Comparison of ENCODE assay signal across 33 cellular contexts in genomic region chr2:236281423-236281822, GRCh38. TPM values are rescaled to one million over a fixed set of nuclear protein-coding genes. Genes with fewer than 3 reads are reported as not detected.
"Had no signal": no experiment of that assay in that cellular context is flagged by ENCODE, and none has a peak within 500 bp of the region (broad histone marks: within the 10 kb centered on the region; RNA-seq: fewer than 3 reads in every experiment).

No MANE protein-coding gene starts in this region.

- H3K36me3 ChIP-seq: neural progenitor cell, ovary, right lobe of liver, sigmoid colon, stomach, tibial artery, transverse colon, upper lobe of right lung, uterus had no signal

- DNase-seq: natural killer cell; occipital lobe; ovary; posterior cingulate gyrus; psoas muscle; right cardiac atrium; right lobe of liver; sigmoid colon; small intestine; stimulated activated CD4-positive, alpha-beta T cell treated with anti-CD3 and anti-CD28 coated beads, Interleukin-15, amount 100 ng/mL, for 24 hours; stimulated activated CD4-positive, alpha-beta T cell treated with anti-CD3 and anti-CD28 coated beads, Interleukin-2, amount 100 ng/mL, for 24 hours; stimulated activated CD4-positive, alpha-beta T cell treated with anti-CD3 and anti-CD28 coated beads, Interleukin-2, amount 100 ng/mL, for 48 hours; stimulated activated CD4-positive, alpha-beta T cell treated with anti-CD3 and anti-CD28 coated beads, Interleukin-4, amount 100 ng/mL, for 24 hours; stimulated activated naive B cell treated with anti-CD40 and anti-IgM and Interleukin-4, amounts not matched to agents 10 μg/mL and 1 μg/mL and 100 μg/mL, for 72 hours; stimulated activated naive CD4-positive, alpha-beta T cell treated with Interleukin-2 at 50 U/mL for 16 hours; stomach; tibial artery; transverse colon; upper lobe of right lung; uterus had no signal

- H2AFZ ChIP-seq: neural progenitor cell, parathyroid adenoma had no signal

- H3K27me3 ChIP-seq: neural progenitor cell, ovary, right lobe of liver, stomach, tibial artery, transverse colon, upper lobe of right lung, uterus had no signal

- ATAC-seq: natural killer cell; psoas muscle; right cardiac atrium; right lobe of liver; stimulated activated effector memory CD8-positive, alpha-beta T cell treated with anti-CD3 and anti-CD28 coated beads, Interleukin-12 subunit alpha, Interleukin-12 subunit beta, amount 100 ng/mL, for 72 hours; stimulated activated naive B cell treated with anti-CD40 and anti-IgM and Interleukin-4, amounts not matched to agents 10 μg/mL and 1 μg/mL and 100 μg/mL, for 72 hours; upper lobe of right lung had no signal

- H3K4me3 Mint-ChIP-seq: natural killer cell; nephron; neural progenitor cell; stimulated activated effector memory CD8-positive, alpha-beta T cell treated with anti-CD3 and anti-CD28 coated beads, Interleukin-12 subunit alpha, Interleukin-12 subunit beta, amount 100 ng/mL, for 72 hours; stimulated activated naive B cell treated with anti-CD40 and anti-IgM and Interleukin-4, amounts not matched to agents 10 μg/mL and 1 μg/mL and 100 μg/mL, for 72 hours; stimulated activated naive CD8-positive, alpha-beta T cell treated with anti-CD3 and anti-CD28 coated beads, Interleukin-15, Interleukin-2, amounts not matched to agents 100 ng/mL and 50 ng/mL, for 24 hours; type B pancreatic cell had no signal

- H3K9me3 Mint-ChIP-seq: natural killer cell; stimulated activated effector memory CD8-positive, alpha-beta T cell treated with anti-CD3 and anti-CD28 coated beads, Interleukin-12 subunit alpha, Interleukin-12 subunit beta, amount 100 ng/mL, for 72 hours had no signal

- H3K27me3 Mint-ChIP-seq: progenitor cell of endocrine pancreas had no signal

- H3K27ac ChIP-seq: neural progenitor cell, ovary, parathyroid adenoma, psoas muscle, right lobe of liver, sigmoid colon, stomach, tibial artery, transverse colon, upper lobe of right lung, uterus had no signal

- H3K27ac Mint-ChIP-seq: natural killer cell; nephron; neural progenitor cell; progenitor cell of endocrine pancreas; stimulated activated effector memory CD8-positive, alpha-beta T cell treated with anti-CD3 and anti-CD28 coated beads, Interleukin-12 subunit alpha, Interleukin-12 subunit beta, amount 100 ng/mL, for 72 hours; stimulated activated naive B cell treated with anti-CD40 and anti-IgM and Interleukin-4, amounts not matched to agents 10 μg/mL and 1 μg/mL and 100 μg/mL, for 72 hours; stimulated activated naive CD8-positive, alpha-beta T cell treated with anti-CD3 and anti-CD28 coated beads, Interleukin-15, Interleukin-2, amounts not matched to agents 100 ng/mL and 50 ng/mL, for 24 hours; type B pancreatic cell had no signal

- H3K4me2 ChIP-seq: neural progenitor cell had no signal

- H3K79me2 ChIP-seq: parathyroid adenoma had no signal

- H3K36me3 Mint-ChIP-seq: natural killer cell; stimulated activated effector memory CD8-positive, alpha-beta T cell treated with anti-CD3 and anti-CD28 coated beads, Interleukin-12 subunit alpha, Interleukin-12 subunit beta, amount 100 ng/mL, for 72 hours; stimulated activated naive B cell treated with anti-CD40 and anti-IgM and Interleukin-4, amounts not matched to agents 10 μg/mL and 1 μg/mL and 100 μg/mL, for 72 hours; type B pancreatic cell had no signal

- H3K9ac ChIP-seq: neural progenitor cell, parathyroid adenoma had no signal

- H3K4me1 ChIP-seq: neural progenitor cell, parathyroid adenoma, psoas muscle, right lobe of liver, sigmoid colon, stomach, tibial artery, transverse colon, upper lobe of right lung, uterus had no signal

- H3K4me1 Mint-ChIP-seq: natural killer cell; nephron; neural progenitor cell; stimulated activated effector memory CD8-positive, alpha-beta T cell treated with anti-CD3 and anti-CD28 coated beads, Interleukin-12 subunit alpha, Interleukin-12 subunit beta, amount 100 ng/mL, for 72 hours; stimulated activated naive B cell treated with anti-CD40 and anti-IgM and Interleukin-4, amounts not matched to agents 10 μg/mL and 1 μg/mL and 100 μg/mL, for 72 hours had no signal

- H3K4me3 ChIP-seq: neural progenitor cell, ovary, psoas muscle, right lobe of liver, sigmoid colon, stomach, tibial artery, transverse colon, upper lobe of right lung, uterus had no signal

- H3K9me3 ChIP-seq: ovary, right lobe of liver, transverse colon, uterus had no signal

RNA-seq across cellular contexts. Expression of gene ASB18, which starts 17.2 kb away (rescaled TPM):
- total RNA-seq: natural killer cell, osteoblast, ovary, progenitor cell of endocrine pancreas, renal cortical epithelial cell, right lobe of liver, sigmoid colon, stomach, subcutaneous adipose tissue, temporal lobe, transverse colon, upper lobe of right lung, urinary bladder, uterus had no signal
- polyA plus RNA-seq: neural cell, ovary, sigmoid colon, small intestine, stomach, urinary bladder had no signal
